ENCODE assay signal across 21 cellular contexts in the genomic region with DNA sequence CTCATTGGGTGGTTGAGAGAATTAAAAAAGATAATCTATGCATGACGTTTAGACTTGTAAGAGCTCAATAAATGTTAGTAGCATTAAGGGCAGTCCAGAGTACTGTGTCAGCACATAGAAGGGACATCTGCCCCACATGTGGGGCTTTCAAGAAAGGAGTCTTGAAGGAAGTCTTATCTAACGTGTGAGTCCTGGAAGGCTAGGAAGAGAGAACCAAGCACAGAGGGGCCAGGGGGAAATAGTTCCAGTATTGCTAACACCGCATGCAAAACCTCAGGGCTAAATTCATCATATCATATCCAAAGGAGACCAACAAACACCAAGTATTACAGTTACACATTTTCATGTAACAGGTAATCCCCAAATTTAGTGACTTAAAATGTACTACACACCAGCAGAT.
DNase-seq lines count a peak whose midpoint lies in the region; ATAC-seq, FAIRE-seq and TF ChIP-seq lines count a peak whose summit lies in the region.
"Had no signal": no experiment of that assay in that cellular context is flagged by ENCODE, and none has a peak within 500 bp of the region (broad histone marks: within the 10 kb centered on the region; RNA-seq: fewer than 3 reads in every experiment).

No MANE protein-coding gene starts in this region.

- H3K36me3 Mint-ChIP-seq in CD8-positive, alpha-beta T cell, result peaks cover 42% of the 10 kb centered on the region
- H3K36me3 Mint-ChIP-seq in astrocyte (ENCODE audit: low read depth, unreplicated experiment), result no peaks in the 10 kb centered on the region
- peaks cover 8% of the 10 kb centered on the region for H3K36me3 Mint-ChIP-seq in natural killer cell

- no peak for TF ChIP-seq RAD21 in HepG2 (CRISPR knock-in tag; IDR thresholded peaks at IDR 0.05)

- no peak overlapping the region for H3K27ac ChIP-seq in CD8-positive, alpha-beta T cell (ENCODE audit: low read depth, low read length)
- H3K27ac ChIP-seq in astrocyte (ENCODE audit: low read depth, low read length), result peak overlapping the region; percentile 1
- no peak overlapping the region for H3K27ac ChIP-seq in HepG2 (ENCODE audit: extremely low read length, insufficient read depth, low read length)
- H3K27ac ChIP-seq: adrenal gland, cardiac muscle cell, left ventricle myocardium inferior had no signal

- H4K20me1 ChIP-seq in astrocyte (ENCODE audit: insufficient read depth, low read length), result no peaks in the 10 kb centered on the region
- no peaks in the 10 kb centered on the region for H4K20me1 ChIP-seq in HepG2 (ENCODE audit: insufficient read depth, low read length)

- H3K79me2 ChIP-seq in astrocyte (ENCODE audit: insufficient read depth, low read length) (no peaks in the 10 kb centered on the region), HepG2 (ENCODE audit: insufficient read depth, low read length) (no peaks in the 10 kb centered on the region)

- no peaks in the 10 kb centered on the region for H3K27me3 ChIP-seq in CD8-positive, alpha-beta T cell (ENCODE audit: insufficient read depth, low read length)
- peaks cover 3% of the 10 kb centered on the region for H3K27me3 ChIP-seq in astrocyte (ENCODE audit: insufficient read depth, low read length)
- peaks cover 0 to 9% of the 10 kb centered on the region in 2 experiments; a peak in 1 of 5 replicates for H3K27me3 ChIP-seq in HepG2 (ENCODE audit: control insufficient read depth in 1 of 2, insufficient read depth in 2 of 2, low read length in 2 of 2)
- H3K27me3 ChIP-seq: adrenal gland, cardiac muscle cell had no signal

- no peak overlapping the region for H3K4me3 Mint-ChIP-seq in CD8-positive, alpha-beta T cell
- H3K4me3 Mint-ChIP-seq in astrocyte (ENCODE audit: unreplicated experiment), result no peak overlapping the region
- H3K4me3 Mint-ChIP-seq in natural killer cell, result no peak overlapping the region
- H3K4me3 Mint-ChIP-seq: CD4-positive, alpha-beta T cell; stimulated activated naive B cell treated with anti-CD40 and anti-IgM and Interleukin-4, amounts not matched to agents 10 μg/mL and 1 μg/mL and 100 μg/mL, for 72 hours had no signal

- H3K9me3 ChIP-seq in CD8-positive, alpha-beta T cell (ENCODE audit: low read length), result no peaks in the 10 kb centered on the region
- H3K9me3 ChIP-seq in astrocyte (ENCODE audit: insufficient read depth, low read depth, low read length) (no peaks in the 10 kb centered on the region), HepG2 (ENCODE audit: low read length) (no peaks in the 10 kb centered on the region)
- H3K9me3 ChIP-seq: adrenal gland, left ventricle myocardium inferior had no signal

- CTCF ChIA-PET in CD8-positive, alpha-beta T cell (lab: Charles Lee), result interaction anchor here (1.9 kb wide), 1 partner anchor 69 kb away, joined by 6 read pairs; no protein-coding TSS in a partner anchor
- CTCF ChIA-PET in HepG2 (lab: Yijun Ruan, JAX; ENCODE audit: low intra/inter-chr PET ratio, low total read pairs), result no interaction called here

- no peak overlapping the region for H3K4me3 ChIP-seq in CD8-positive, alpha-beta T cell (ENCODE audit: low read depth, low read length)
- H3K4me3 ChIP-seq in astrocyte (ENCODE audit: insufficient read depth, low read depth, low read length) (no peak overlapping the region), HepG2 (replicated peaks in 1 of 3; ENCODE audit: insufficient read depth in 1 of 3, low read depth in 2 of 3, low read length in 3 of 3) (no peak overlapping the region)
- H3K4me3 ChIP-seq: adrenal gland, cardiac muscle cell, left ventricle myocardium inferior had no signal

- DNase-seq in CD8-positive, alpha-beta T cell, result no peak
- no peak for DNase-seq in GM12891 (ENCODE audit: insufficient read length, low spot score)
- DNase-seq in astrocyte (ENCODE audit: low read depth), result peak; percentile 7
- DNase-seq in natural killer cell, result no peak
- DNase-seq in DMS153 (lab: John Stamatoyannopoulos, UW), result no peak
- no peak for DNase-seq in HepG2 (ENCODE audit: low spot score)
- DNase-seq in SIG-M5 treated with dmso at 0.1 percent for 504 hours (lab: John Stamatoyannopoulos, UW; ENCODE audit: unreplicated experiment), result no peak
- DNase-seq: adrenal gland; CD4-positive, alpha-beta T cell; KBM-7; left ventricle myocardium inferior; midbrain; NCI-H1694; NCI-H2171 treated with DMSO at 0.1 percent for 48 hours; NCI-H748 treated with DMSO at 0.1 percent for 48 hours; Right ventricle myocardium superior; stimulated activated naive B cell treated with anti-CD40 and anti-IgM and Interleukin-4, amounts not matched to agents 10 μg/mL and 1 μg/mL and 100 μg/mL, for 72 hours had no signal

- no peak for ATAC-seq in CD8-positive, alpha-beta T cell
- no peak for ATAC-seq in natural killer cell
- no peak for ATAC-seq in HepG2
- no peak for ATAC-seq in HG03342 (IDR thresholded peaks at IDR 0.05; ENCODE audit: unreplicated experiment)
- ATAC-seq: HCT116 had no signal

- H3K27ac Mint-ChIP-seq in CD8-positive, alpha-beta T cell, result peak overlapping the region; percentile 11
- H3K27ac Mint-ChIP-seq in astrocyte (ENCODE audit: unreplicated experiment), result no peak overlapping the region
- peak overlapping the region; percentile 83 to 91 for H3K27ac Mint-ChIP-seq in natural killer cell
- H3K27ac Mint-ChIP-seq: CD4-positive, alpha-beta T cell; progenitor cell of endocrine pancreas; stimulated activated naive B cell treated with anti-CD40 and anti-IgM and Interleukin-4, amounts not matched to agents 10 μg/mL and 1 μg/mL and 100 μg/mL, for 72 hours had no signal

- H2AFZ ChIP-seq in astrocyte (ENCODE audit: low read depth, low read length) (no peak overlapping the region), HepG2 (ENCODE audit: low read length) (no peak overlapping the region)

- TF ChIP-seq EP300 in HepG2 (IDR thresholded peaks at IDR 0.05; ENCODE audit: low read depth in 2 of 2, low read length in 2 of 2) (no peak), HepG2 (CRISPR knock-in tag; IDR thresholded peaks at IDR 0.05; ENCODE audit: borderline replicate concordance) (no peak)

- no peak for TF ChIP-seq CTCF in CD8-positive, alpha-beta T cell (IDR thresholded peaks at IDR 0.05)
- TF ChIP-seq CTCF in astrocyte (IDR thresholded peaks at IDR 0.05; ENCODE audit: insufficient read depth, low read depth, low read length), result no peak
- TF ChIP-seq CTCF in natural killer cell (IDR thresholded peaks at IDR 0.05), result no peak
- TF ChIP-seq CTCF in HepG2 (CRISPR knock-in tag; IDR thresholded peaks at IDR 0.05), result no peak

- peak; percentile 57 for FAIRE-seq in GM12891 (lab: Jason Lieb, UNC)
- no peak for FAIRE-seq in astrocyte (lab: Jason Lieb, UNC)
- FAIRE-seq in HepG2 (lab: Jason Lieb, UNC), result no peak

- TF ChIP-seq POLR2A in GM12891 (IDR thresholded peaks at IDR 0.05; ENCODE audit: low read depth, low read length), result no peak
- no peak for TF ChIP-seq POLR2A in HepG2 (IDR thresholded peaks at IDR 0.05; ENCODE audit: insufficient read depth in 1 of 2, low read depth in 2 of 2, low read length in 2 of 2)

- no peaks in the 10 kb centered on the region for H3K36me3 ChIP-seq in CD8-positive, alpha-beta T cell (ENCODE audit: insufficient read depth, low read length)
- H3K36me3 ChIP-seq in astrocyte (ENCODE audit: insufficient read depth, low read length), result no peaks in the 10 kb centered on the region
- H3K36me3 ChIP-seq in HepG2 (replicated peaks in 1 of 2; ENCODE audit: control insufficient read depth in 1 of 2, insufficient read depth in 2 of 2, low read length in 2 of 2), result no peaks in the 10 kb centered on the region
- H3K36me3 ChIP-seq: adrenal gland, cardiac muscle cell, left ventricle myocardium inferior had no signal

- peak overlapping the region; percentile 27 for H3K4me2 ChIP-seq in astrocyte (ENCODE audit: low read length)
- no peak overlapping the region for H3K4me2 ChIP-seq in HepG2 (ENCODE audit: low read depth, low read length)

- in situ Hi-C loops in HepG2 (cut with HindIII; ENCODE audit: extremely low pct_ligation_motif_present, low pct_unique_long_range_greater_than_20kb), result no loop called here

- intact Hi-C loops in CD8-positive, alpha-beta T cell (cut with DNase I, micrococcal nuclease), result no loop called here
- intact Hi-C loops in natural killer cell (cut with micrococcal nuclease), result no loop called here
- intact Hi-C loops in HepG2 (cut with micrococcal nuclease; ENCODE audit: unreplicated experiment), result no loop called here

- POLR2A ChIA-PET in CD8-positive, alpha-beta T cell (lab: Charles Lee), result no interaction called here
- POLR2A ChIA-PET in HepG2 (lab: Yijun Ruan, JAX), result no interaction called here

- peaks cover 28% of the 10 kb centered on the region for H3K4me1 ChIP-seq in CD8-positive, alpha-beta T cell (ENCODE audit: insufficient read depth, low read length)
- peaks cover 5% of the 10 kb centered on the region for H3K4me1 ChIP-seq in astrocyte (ENCODE audit: insufficient read depth, low read length)
- H3K4me1 ChIP-seq in HepG2 (ENCODE audit: insufficient read depth, low read length), result no peaks in the 10 kb centered on the region
- H3K4me1 ChIP-seq: adrenal gland, left ventricle myocardium inferior had no signal

- no peaks in the 10 kb centered on the region for H3K27me3 Mint-ChIP-seq in CD8-positive, alpha-beta T cell (ENCODE audit: low read depth)
- H3K27me3 Mint-ChIP-seq in astrocyte (ENCODE audit: low read depth, unreplicated experiment) (no peaks in the 10 kb centered on the region), natural killer cell (ENCODE audit: low read depth in 2 of 2) (no peaks in the 10 kb centered on the region)
- H3K27me3 Mint-ChIP-seq: CD4-positive, alpha-beta T cell had no signal

- H3K4me1 Mint-ChIP-seq in CD8-positive, alpha-beta T cell (ENCODE audit: low read depth), result peaks cover 51% of the 10 kb centered on the region
- peaks cover 32% of the 10 kb centered on the region for H3K4me1 Mint-ChIP-seq in astrocyte (ENCODE audit: low read depth, unreplicated experiment)
- peaks cover 53 to 67% of the 10 kb centered on the region in 2 donors for H3K4me1 Mint-ChIP-seq in natural killer cell

- WGBS in HepG2 (ENCODE audit: low lambda C conversion rate), result 13% methylated on average over 3 of the region's 3 CpGs

- H3K9me3 Mint-ChIP-seq in CD8-positive, alpha-beta T cell, result no peaks in the 10 kb centered on the region
- H3K9me3 Mint-ChIP-seq in astrocyte (ENCODE audit: unreplicated experiment), result no peaks in the 10 kb centered on the region
- no peaks in the 10 kb centered on the region for H3K9me3 Mint-ChIP-seq in natural killer cell
- H3K9me3 Mint-ChIP-seq: CD4-positive, alpha-beta T cell; stimulated activated naive B cell treated with anti-CD40 and anti-IgM and Interleukin-4, amounts not matched to agents 10 μg/mL and 1 μg/mL and 100 μg/mL, for 72 hours had no signal

- BruUV-seq in HepG2 (replicated peaks; lab: Mats Ljungman, UMichigan), result no TSS peak

- H3K9ac ChIP-seq in astrocyte (ENCODE audit: low read length) (no peak overlapping the region), HepG2 (ENCODE audit: insufficient read depth, low read depth, low read length) (no peak overlapping the region)

TF ChIP-seq in GM12891, 5 proteins besides CTCF, POLR2A, EP300 and RAD21 (continues in another document):
- TF ChIP-seq SPI1 (IDR thresholded peaks at IDR 0.05; ENCODE audit: low read depth, low read length) (no peak), POU2F2 (IDR thresholded peaks at IDR 0.05; ENCODE audit: low read depth, low read length) (no peak), POLR2AphosphoS5 (IDR thresholded peaks at IDR 0.05; ENCODE audit: low read depth, low read length) (no peak)

TF ChIP-seq in HepG2, 621 proteins besides CTCF, POLR2A, EP300 and RAD21 (continues in another document):
- TF ChIP-seq ZMYM2 (CRISPR knock-in tag; IDR thresholded peaks at IDR 0.05) (no peak), ZNF317 (CRISPR knock-in tag; IDR thresholded peaks at IDR 0.05) (no peak), U2AF2 (IDR thresholded peaks at IDR 0.05; ENCODE audit: low read depth, low read length) (no peak)
